Comparison of ENCODE assay signal across 1 cellular context in the genomic region with DNA sequence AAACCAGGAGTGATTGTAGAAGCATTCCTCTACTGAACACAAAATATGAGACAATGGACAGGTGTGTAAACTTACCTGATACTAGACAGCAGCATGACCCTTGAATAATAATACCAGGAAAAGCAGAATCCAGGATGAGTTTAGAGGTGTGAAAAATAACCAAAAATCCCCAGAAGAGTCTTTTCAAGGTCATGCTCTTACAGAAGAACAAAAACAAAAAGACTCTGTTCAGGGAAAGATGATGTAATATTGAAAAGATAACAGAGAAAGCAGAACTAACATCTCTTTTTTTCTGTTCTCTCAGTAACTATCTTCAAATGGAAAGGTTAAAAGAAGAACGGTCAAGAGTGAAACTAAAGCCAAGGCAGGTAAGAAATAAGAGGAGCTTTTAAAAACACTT.
TF ChIP-seq lines count a peak whose summit lies in the region.

No MANE protein-coding gene starts in this region.

TF ChIP-seq in HepG2, 621 proteins besides CTCF, POLR2A, EP300 and RAD21 (continued from another document):
- TF ChIP-seq ZNF350 (CRISPR knock-in tag; IDR thresholded peaks at IDR 0.05; ENCODE audit: borderline replicate concordance, low read depth) (no peak), ZNF75D (CRISPR knock-in tag; IDR thresholded peaks at IDR 0.05; ENCODE audit: borderline replicate concordance) (no peak), TBP (CRISPR knock-in tag; IDR thresholded peaks at IDR 0.05) (no peak), SOX6 (IDR thresholded peaks at IDR 0.05) (no peak), SOX6 (CRISPR knock-in tag; IDR thresholded peaks at IDR 0.05) (peak; percentile 13; the same call in 1 of the 2 replicates), SOX13 (IDR thresholded peaks at IDR 0.05) (no peak), SOX13 (CRISPR knock-in tag; conservative IDR thresholded peaks at IDR 0.05 in 1 of 2, IDR thresholded peaks at IDR 0.05 in 1 of 2) (peak in 1 of 2 experiments; percentile 51; a peak in 1 of 4 replicates), PHF20 (CRISPR knock-in tag; IDR thresholded peaks at IDR 0.05) (no peak), ARNT2 (CRISPR knock-in tag; IDR thresholded peaks at IDR 0.05; ENCODE audit: low read depth) (no peak), ATF7 (IDR thresholded peaks at IDR 0.05) (peak; percentile 45), ATF7 (CRISPR knock-in tag; IDR thresholded peaks at IDR 0.05) (no peak), CENPX (CRISPR knock-in tag; IDR thresholded peaks at IDR 0.05) (no peak), HMG20A (CRISPR knock-in tag; IDR thresholded peaks at IDR 0.05; ENCODE audit: borderline replicate concordance) (peak; percentile 29; the same call in 1 of the 2 replicates), CEBPG (CRISPR knock-in tag; IDR thresholded peaks at IDR 0.05) (peak; percentile 20; the same call in 1 of the 2 replicates), CEBPB (IDR thresholded peaks at IDR 0.05; ENCODE audit: borderline replicate concordance, low read depth, low read length) (peak; percentile 22; the same call in 1 of the 2 replicates), ZMYM3 (CRISPR knock-in tag; IDR thresholded peaks at IDR 0.05) (no peak), ZNF24 (IDR thresholded peaks at IDR 0.05) (no peak)
- TF ChIP-seq, protein P1, sequence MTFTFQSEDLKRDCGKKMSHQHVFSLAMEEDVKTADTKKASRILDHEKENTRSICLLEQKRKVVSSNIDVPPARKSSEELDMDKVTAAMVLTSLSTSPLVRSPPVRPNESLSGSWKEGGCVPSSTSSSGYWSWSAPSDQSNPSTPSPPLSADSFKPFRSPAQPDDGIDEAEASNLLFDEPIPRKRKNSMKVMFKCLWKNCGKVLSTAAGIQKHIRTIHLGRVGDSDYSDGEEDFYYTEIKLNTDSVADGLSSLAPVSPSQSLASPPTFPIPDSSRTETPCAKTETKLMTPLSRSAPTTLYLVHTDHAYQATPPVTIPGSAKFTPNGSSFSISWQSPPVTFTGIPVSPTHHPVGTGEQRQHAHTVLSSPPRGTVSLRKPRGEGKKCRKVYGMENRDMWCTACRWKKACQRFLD (CRISPR knock-in tag; IDR thresholded peaks at IDR 0.05; ENCODE audit: borderline replicate concordance) = no peak
- TF ChIP-seq, protein P2, sequence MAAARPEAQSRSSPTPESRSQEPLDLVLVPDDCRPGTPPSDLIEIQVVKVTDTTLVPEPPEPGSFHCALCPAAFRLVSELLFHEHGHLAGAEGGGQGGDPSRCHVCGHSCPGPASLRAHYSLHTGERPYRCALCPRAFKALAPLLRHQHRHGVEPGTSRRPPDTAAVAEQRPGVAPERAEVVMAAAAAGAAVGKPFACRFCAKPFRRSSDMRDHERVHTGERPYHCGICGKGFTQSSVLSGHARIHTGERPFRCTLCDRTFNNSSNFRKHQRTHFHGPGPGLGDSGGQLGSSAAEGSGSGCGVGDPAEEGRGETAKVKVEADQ (CRISPR knock-in tag; IDR thresholded peaks at IDR 0.05; ENCODE audit: borderline replicate concordance) = no peak
- TF ChIP-seq, protein P3, sequence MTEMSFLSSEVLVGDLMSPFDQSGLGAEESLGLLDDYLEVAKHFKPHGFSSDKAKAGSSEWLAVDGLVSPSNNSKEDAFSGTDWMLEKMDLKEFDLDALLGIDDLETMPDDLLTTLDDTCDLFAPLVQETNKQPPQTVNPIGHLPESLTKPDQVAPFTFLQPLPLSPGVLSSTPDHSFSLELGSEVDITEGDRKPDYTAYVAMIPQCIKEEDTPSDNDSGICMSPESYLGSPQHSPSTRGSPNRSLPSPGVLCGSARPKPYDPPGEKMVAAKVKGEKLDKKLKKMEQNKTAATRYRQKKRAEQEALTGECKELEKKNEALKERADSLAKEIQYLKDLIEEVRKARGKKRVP (CRISPR knock-in tag; IDR thresholded peaks at IDR 0.05) = peak in 1 of 2 experiments; percentile 73; a peak in 2 of 4 replicates
- TF ChIP-seq, protein P4, sequence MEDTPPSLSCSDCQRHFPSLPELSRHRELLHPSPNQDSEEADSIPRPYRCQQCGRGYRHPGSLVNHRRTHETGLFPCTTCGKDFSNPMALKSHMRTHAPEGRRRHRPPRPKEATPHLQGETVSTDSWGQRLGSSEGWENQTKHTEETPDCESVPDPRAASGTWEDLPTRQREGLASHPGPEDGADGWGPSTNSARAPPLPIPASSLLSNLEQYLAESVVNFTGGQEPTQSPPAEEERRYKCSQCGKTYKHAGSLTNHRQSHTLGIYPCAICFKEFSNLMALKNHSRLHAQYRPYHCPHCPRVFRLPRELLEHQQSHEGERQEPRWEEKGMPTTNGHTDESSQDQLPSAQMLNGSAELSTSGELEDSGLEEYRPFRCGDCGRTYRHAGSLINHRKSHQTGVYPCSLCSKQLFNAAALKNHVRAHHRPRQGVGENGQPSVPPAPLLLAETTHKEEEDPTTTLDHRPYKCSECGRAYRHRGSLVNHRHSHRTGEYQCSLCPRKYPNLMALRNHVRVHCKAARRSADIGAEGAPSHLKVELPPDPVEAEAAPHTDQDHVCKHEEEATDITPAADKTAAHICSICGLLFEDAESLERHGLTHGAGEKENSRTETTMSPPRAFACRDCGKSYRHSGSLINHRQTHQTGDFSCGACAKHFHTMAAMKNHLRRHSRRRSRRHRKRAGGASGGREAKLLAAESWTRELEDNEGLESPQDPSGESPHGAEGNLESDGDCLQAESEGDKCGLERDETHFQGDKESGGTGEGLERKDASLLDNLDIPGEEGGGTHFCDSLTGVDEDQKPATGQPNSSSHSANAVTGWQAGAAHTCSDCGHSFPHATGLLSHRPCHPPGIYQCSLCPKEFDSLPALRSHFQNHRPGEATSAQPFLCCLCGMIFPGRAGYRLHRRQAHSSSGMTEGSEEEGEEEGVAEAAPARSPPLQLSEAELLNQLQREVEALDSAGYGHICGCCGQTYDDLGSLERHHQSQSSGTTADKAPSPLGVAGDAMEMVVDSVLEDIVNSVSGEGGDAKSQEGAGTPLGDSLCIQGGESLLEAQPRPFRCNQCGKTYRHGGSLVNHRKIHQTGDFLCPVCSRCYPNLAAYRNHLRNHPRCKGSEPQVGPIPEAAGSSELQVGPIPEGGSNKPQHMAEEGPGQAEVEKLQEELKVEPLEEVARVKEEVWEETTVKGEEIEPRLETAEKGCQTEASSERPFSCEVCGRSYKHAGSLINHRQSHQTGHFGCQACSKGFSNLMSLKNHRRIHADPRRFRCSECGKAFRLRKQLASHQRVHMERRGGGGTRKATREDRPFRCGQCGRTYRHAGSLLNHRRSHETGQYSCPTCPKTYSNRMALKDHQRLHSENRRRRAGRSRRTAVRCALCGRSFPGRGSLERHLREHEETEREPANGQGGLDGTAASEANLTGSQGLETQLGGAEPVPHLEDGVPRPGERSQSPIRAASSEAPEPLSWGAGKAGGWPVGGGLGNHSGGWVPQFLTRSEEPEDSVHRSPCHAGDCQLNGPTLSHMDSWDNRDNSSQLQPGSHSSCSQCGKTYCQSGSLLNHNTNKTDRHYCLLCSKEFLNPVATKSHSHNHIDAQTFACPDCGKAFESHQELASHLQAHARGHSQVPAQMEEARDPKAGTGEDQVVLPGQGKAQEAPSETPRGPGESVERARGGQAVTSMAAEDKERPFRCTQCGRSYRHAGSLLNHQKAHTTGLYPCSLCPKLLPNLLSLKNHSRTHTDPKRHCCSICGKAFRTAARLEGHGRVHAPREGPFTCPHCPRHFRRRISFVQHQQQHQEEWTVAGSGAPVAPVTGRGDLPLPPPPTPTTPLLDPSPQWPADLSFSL (CRISPR knock-in tag; IDR thresholded peaks at IDR 0.05) = no peak
